ENCODE assay signal across 8 cellular contexts in the genomic region with DNA sequence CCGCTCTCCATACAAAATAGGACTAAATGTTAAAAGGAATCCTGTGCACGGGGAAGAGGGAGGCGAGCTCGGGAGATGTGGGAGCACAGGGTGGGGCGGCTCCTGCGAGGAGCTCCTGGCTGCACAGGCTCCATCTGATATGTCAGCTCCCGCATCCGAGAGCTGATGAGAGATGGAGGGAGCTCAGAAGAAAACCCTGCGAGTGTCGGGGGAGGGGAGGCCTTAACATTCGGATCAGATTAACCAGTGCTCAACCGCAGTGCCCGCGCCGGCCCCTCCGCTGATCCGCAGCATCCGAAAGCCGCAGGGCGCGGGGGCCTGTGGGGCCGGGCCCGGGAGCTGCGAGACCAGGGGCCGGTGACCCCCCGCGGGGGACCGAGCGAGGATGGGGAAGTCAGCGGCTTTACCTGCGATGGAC. TPM values are rescaled to one million over a fixed set of nuclear protein-coding genes. Genes with fewer than 3 reads are reported as not detected.
A peak's percentile ranks its signal among the peaks of the same experiment; 100 is the strongest.
DNase-seq lines count a peak whose midpoint lies in the region; ATAC-seq and TF ChIP-seq lines count a peak whose summit lies in the region.

No MANE protein-coding gene starts in this region.

- TF ChIP-seq CTCF in glutamatergic neuron (IDR thresholded peaks at IDR 0.05; ENCODE audit: partially characterized antibody, unreplicated experiment) (no peak), osteoblast (IDR thresholded peaks at IDR 0.05; ENCODE audit: extremely low read depth, low read depth, low read length) (no peak)

- peak; percentile 43 for DNase-seq in EL
- DNase-seq in NCI-H146 treated with DMSO at 0.1 percent for 48 hours (lab: John Stamatoyannopoulos, UW; ENCODE audit: unreplicated experiment) = peak; percentile 41
- DNase-seq in glutamatergic neuron = peak; percentile 69
- peak; percentile 80 for DNase-seq in osteoblast (ENCODE audit: insufficient read length, low spot score, missing footprints)
- no peak for DNase-seq in NOMO-1 treated with dmso at 0.1 percent for 144 hours (lab: John Stamatoyannopoulos, UW; ENCODE audit: unreplicated experiment)
- DNase-seq in NOMO-1 (lab: John Stamatoyannopoulos, UW; ENCODE audit: unreplicated experiment in 2 of 2) = no peak

- H3K9me3 ChIP-seq in osteoblast (ENCODE audit: low read depth, low read length) = no peaks in the 10 kb centered on the region

- peaks cover 10% of the 10 kb centered on the region for H3K4me1 ChIP-seq in osteoblast (ENCODE audit: insufficient read depth, low read length)

- H3K4me2 ChIP-seq in osteoblast (ENCODE audit: insufficient read depth, low read length) = peak overlapping the region; percentile 92

- no peaks in the 10 kb centered on the region for H3K9me3 Mint-ChIP-seq in activated naive CD4-positive, alpha-beta T cell treated with anti-CD3 and anti-CD28 coated beads, Interleukin-2, amount 50 U/mL, for 24 hours
- H3K9me3 Mint-ChIP-seq in glutamatergic neuron (ENCODE audit: unreplicated experiment) = peaks cover 3% of the 10 kb centered on the region

- H3K27ac ChIP-seq in osteoblast (ENCODE audit: low read depth, low read length) = no peak overlapping the region

- no peaks in the 10 kb centered on the region for H4K20me1 ChIP-seq in osteoblast (ENCODE audit: insufficient read depth, low read length)

- H3K4me3 Mint-ChIP-seq in activated naive CD4-positive, alpha-beta T cell treated with anti-CD3 and anti-CD28 coated beads, Interleukin-2, amount 50 U/mL, for 24 hours = peak overlapping the region; percentile 89
- peak overlapping the region; percentile 97 for H3K4me3 Mint-ChIP-seq in glutamatergic neuron (ENCODE audit: unreplicated experiment)

- peaks cover 6% of the 10 kb centered on the region for H3K27me3 ChIP-seq in osteoblast (ENCODE audit: insufficient read depth, low read length)

- H3K36me3 ChIP-seq in osteoblast (ENCODE audit: insufficient read depth, low read length) = no peaks in the 10 kb centered on the region

- H2AFZ ChIP-seq in osteoblast (ENCODE audit: low read length) = peak overlapping the region; percentile 92

- peaks cover 17% of the 10 kb centered on the region for H3K4me1 Mint-ChIP-seq in activated naive CD4-positive, alpha-beta T cell treated with anti-CD3 and anti-CD28 coated beads, Interleukin-2, amount 50 U/mL, for 24 hours
- peaks cover 19% of the 10 kb centered on the region for H3K4me1 Mint-ChIP-seq in glutamatergic neuron (ENCODE audit: low read depth, unreplicated experiment)

- no peak overlapping the region for H3K27ac Mint-ChIP-seq in activated naive CD4-positive, alpha-beta T cell treated with anti-CD3 and anti-CD28 coated beads, Interleukin-2, amount 50 U/mL, for 24 hours
- peak overlapping the region; percentile 91 for H3K27ac Mint-ChIP-seq in glutamatergic neuron (ENCODE audit: unreplicated experiment)

- H3K36me3 Mint-ChIP-seq in activated naive CD4-positive, alpha-beta T cell treated with anti-CD3 and anti-CD28 coated beads, Interleukin-2, amount 50 U/mL, for 24 hours = no peaks in the 10 kb centered on the region
- H3K36me3 Mint-ChIP-seq in glutamatergic neuron (ENCODE audit: unreplicated experiment) = no peaks in the 10 kb centered on the region

- peaks cover 29% of the 10 kb centered on the region for H3K79me2 ChIP-seq in osteoblast (ENCODE audit: insufficient read depth, low read length)

- H3K4me3 ChIP-seq in osteoblast (ENCODE audit: insufficient read depth, low read length) = peak overlapping the region; percentile 86

- peaks cover 43% of the 10 kb centered on the region for H3K27me3 Mint-ChIP-seq in activated naive CD4-positive, alpha-beta T cell treated with anti-CD3 and anti-CD28 coated beads, Interleukin-2, amount 50 U/mL, for 24 hours
- H3K27me3 Mint-ChIP-seq in glutamatergic neuron (ENCODE audit: unreplicated experiment) = peaks cover 5% of the 10 kb centered on the region

- peak; percentile 24 for ATAC-seq in GM21825 (IDR thresholded peaks at IDR 0.05; ENCODE audit: unreplicated experiment)

RNA-seq across cellular contexts. Expression of a gene that starts 0.6 kb away (rescaled TPM):
- total RNA-seq in glutamatergic neuron (ENCODE audit: unreplicated experiment) = 37.2 TPM
- total RNA-seq in osteoblast = 6.8 and 7.6 TPM in 2 replicates

RNA-seq across cellular contexts. Expression of a gene that starts 57.7 kb away (rescaled TPM):
- total RNA-seq in glutamatergic neuron (ENCODE audit: unreplicated experiment) (6.3 TPM), osteoblast (4.0 and 4.4 TPM in 2 replicates)

Comparison
In these comparisons a context has a peak if more than half of its experiments do, and no peak if none do; other contexts are left out.
1. DNase-seq: peak in EL (single experiment), NCI-H146 treated with DMSO at 0.1 percent for 48 hours (single experiment), glutamatergic neuron (single experiment) and osteoblast (single experiment); none in NOMO-1 treated with dmso at 0.1 percent for 144 hours (single experiment) and NOMO-1 (0 of 2).